ENCODE assay signal across 20 cellular contexts in the genomic region with DNA sequence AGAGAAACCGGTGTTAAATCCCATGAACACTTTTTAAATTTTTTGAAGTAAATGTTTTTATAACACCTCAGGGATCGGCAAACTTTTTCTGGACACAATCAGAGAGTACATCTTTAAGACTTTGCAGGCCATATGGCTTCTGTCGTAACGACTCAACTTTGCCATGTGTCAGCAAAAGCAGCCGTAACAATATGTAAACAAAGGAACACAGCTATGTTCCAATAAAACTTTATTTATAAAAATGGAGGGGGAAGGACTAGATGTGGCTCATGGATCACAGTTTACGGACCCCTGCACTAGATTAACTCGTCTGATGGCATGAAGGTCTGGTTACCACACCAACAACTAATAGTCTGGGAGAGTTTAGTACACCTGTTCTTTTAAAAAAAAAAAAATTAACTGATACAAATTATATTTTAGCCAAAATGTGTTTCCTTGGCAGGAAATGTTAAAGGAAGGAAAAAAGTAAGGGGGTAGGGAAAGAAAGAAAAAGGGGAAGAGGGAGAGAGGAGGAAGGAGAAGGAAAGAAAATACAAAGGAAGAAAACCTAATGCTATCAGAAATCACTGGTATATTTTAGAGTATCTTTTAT.
DNase-seq lines count a peak whose midpoint lies in the region; ATAC-seq and TF ChIP-seq lines count a peak whose summit lies in the region.
"Had no signal": no experiment of that assay in that cellular context is flagged by ENCODE, and none has a peak within 500 bp of the region (broad histone marks: within the 10 kb centered on the region; RNA-seq: fewer than 3 reads in every experiment).

No MANE protein-coding gene starts in this region.

- no peaks in the 10 kb centered on the region for H3K9me3 ChIP-seq in SU-DHL-6 (ENCODE audit: insufficient read depth, low read length)

- no peak overlapping the region for H2AFZ ChIP-seq in SU-DHL-6 (ENCODE audit: low read depth, low read length, severe bottlenecking)

- DNase-seq in NCI-H2171 treated with DMSO at 0.1 percent for 48 hours (lab: John Stamatoyannopoulos, UW) (peak; percentile 3), NCI-H2171 (lab: John Stamatoyannopoulos, UW) (no peak), HFF-Myc (ENCODE audit: extremely low read depth, low read depth) (peak; percentile 15), memory B cell (ENCODE audit: low spot score in 2 of 2) (no peak), EL (no peak), GM19240 (ENCODE audit: insufficient read length, low spot score) (no peak)
- DNase-seq: 8988T; H9; KBM-7; NCI-H1048; NCI-H1436; NCI-H2029 treated with DMSO at 0.1 percent for 48 hours; NCI-H748 treated with DMSO at 0.1 percent for 48 hours; NK-92 treated with Interleukin-12 subunit alpha and Interleukin-12 subunit beta, amount 100 ng/mL, for 24 hours; SHP77; T-helper 1 cell had no signal

- no peaks in the 10 kb centered on the region for H3K9me3 Mint-ChIP-seq in memory B cell
- H3K9me3 Mint-ChIP-seq: H9 had no signal

- TF ChIP-seq CTCF in HFF-Myc (IDR thresholded peaks at IDR 0.05; ENCODE audit: low read depth, low read length, missing control alignments) (no peak), SU-DHL-6 (IDR thresholded peaks at IDR 0.05; ENCODE audit: insufficient read depth, low read length, poor library complexity, severe bottlenecking) (no peak)

- peaks cover 38% of the 10 kb centered on the region for H3F3A ChIP-seq in SU-DHL-6 (ENCODE audit: insufficient read depth)

- peaks cover 11% of the 10 kb centered on the region for H3K36me3 Mint-ChIP-seq in memory B cell

- H3K4me3 Mint-ChIP-seq in memory B cell = no peak overlapping the region
- H3K4me3 Mint-ChIP-seq: B cell, H9 had no signal

- H3K4me3 ChIP-seq in HFF-Myc (replicated peaks; ENCODE audit: low read depth, low read length) = no peak overlapping the region
- H3K4me3 ChIP-seq in SU-DHL-6 (ENCODE audit: insufficient read depth, low read length, poor library complexity, severe bottlenecking) = no peak overlapping the region
- H3K4me3 ChIP-seq: SK-N-MC had no signal

- H3K4me2 ChIP-seq in SU-DHL-6 (ENCODE audit: low read depth, low read length, poor library complexity, severe bottlenecking) = no peak overlapping the region

- peak overlapping the region; percentile 24 for H3K27ac Mint-ChIP-seq in memory B cell
- H3K27ac Mint-ChIP-seq: B cell had no signal

- H3K4me1 Mint-ChIP-seq in memory B cell = peaks cover 34% of the 10 kb centered on the region

- ATAC-seq in memory B cell (ENCODE audit: low read depth) = no peak
- no peak for ATAC-seq in GM18909 (IDR thresholded peaks at IDR 0.05; ENCODE audit: poor library complexity, unreplicated experiment)

- H3K36me3 ChIP-seq in SU-DHL-6 (ENCODE audit: low read length) = peaks cover 3% of the 10 kb centered on the region; the same call in 1 of the 2 replicates

- H3K27me3 ChIP-seq in SU-DHL-6 (ENCODE audit: low read length) = no peaks in the 10 kb centered on the region

- no peak overlapping the region for H3K9ac ChIP-seq in SU-DHL-6 (ENCODE audit: low read length)

- peaks cover 98% of the 10 kb centered on the region for H3K79me2 ChIP-seq in SU-DHL-6 (ENCODE audit: insufficient read depth, low read length)

- peaks cover 11% of the 10 kb centered on the region; the same call in 1 of the 2 replicates for H4K20me1 ChIP-seq in SU-DHL-6 (ENCODE audit: low read depth, low read length)

- no peaks in the 10 kb centered on the region for H3K9me2 ChIP-seq in SU-DHL-6 (replicated peaks; ENCODE audit: insufficient read depth, low read length)

- peak overlapping the region; percentile 12; the same call in 1 of the 2 replicates for H3K27ac ChIP-seq in SU-DHL-6 (ENCODE audit: low read depth, low read length)
- H3K27ac ChIP-seq: SK-N-MC had no signal

- H3K27me3 Mint-ChIP-seq in memory B cell = no peaks in the 10 kb centered on the region
- H3K27me3 Mint-ChIP-seq: B cell had no signal

Comparison
In these comparisons a context has a peak if more than half of its experiments do, and no peak if none do; other contexts are left out.
1. DNase-seq: peak in NCI-H2171 treated with DMSO at 0.1 percent for 48 hours (single experiment) and HFF-Myc (single experiment); none in NCI-H2171 (single experiment), memory B cell (0 of 2), EL (single experiment) and GM19240 (single experiment).